Comparison of ENCODE assay signal across 9 cellular contexts in genomic region chr1:156104065-156104810, GRCh38. TPM values are rescaled to one million over a fixed set of nuclear protein-coding genes. Genes with fewer than 3 reads are reported as not detected.
DNase-seq lines count a peak whose midpoint lies in the region; ATAC-seq and TF ChIP-seq lines count a peak whose summit lies in the region.
"Had no signal": no experiment of that assay in that cellular context is flagged by ENCODE, and none has a peak within 500 bp of the region (broad histone marks: within the 10 kb centered on the region; RNA-seq: fewer than 3 reads in every experiment).

No MANE protein-coding gene starts in this region.

- no peak for TF ChIP-seq CTCF in ovary (IDR thresholded peaks at IDR 0.05)

- peak; percentile 25 for TF ChIP-seq POLR2A in ovary (IDR thresholded peaks at IDR 0.05)

- H3K27ac ChIP-seq in ovary = peak overlapping the region; percentile 90 to 96

- TF ChIP-seq EP300 in ovary (IDR thresholded peaks at IDR 0.05) = no peak

- no peaks in the 10 kb centered on the region for H3K9me3 ChIP-seq in ovary

- 28 to 34% (median 31%) methylated on average over 15 of the region's 15 CpGs for WGBS in ovary, 3 donors

- peak; percentile 64 for DNase-seq in NCI-H1436 (lab: John Stamatoyannopoulos, UW)
- DNase-seq in NCI-H1436 treated with DMSO at 0.1 percent for 48 hours (lab: John Stamatoyannopoulos, UW) = no peak
- DNase-seq in NCI-H2029 treated with DMSO at 0.1 percent for 48 hours (lab: John Stamatoyannopoulos, UW) = peak; percentile 36
- peak; percentile 37 for DNase-seq in activated T-helper 1 cell treated with Interleukin-2 at 50 U/mL for 16 hours (ENCODE audit: low read depth)
- DNase-seq in fibroblast of peridontal ligament (ENCODE audit: extremely low read depth) = peak; percentile 92
- DNase-seq in ovary = peak; percentile 71 to 84 (median 83)
- no peak for DNase-seq in RKO (ENCODE audit: low spot score)
- DNase-seq: DND-41 had no signal

- no peak for ATAC-seq in GM18502 (IDR thresholded peaks at IDR 0.05; ENCODE audit: poor library complexity, unreplicated experiment)

- no peak overlapping the region for H3K4me3 ChIP-seq in ovary

- intact Hi-C loops in ovary (cut with DNase I) = no loop called here

- peaks cover 41% of the 10 kb centered on the region for H3K4me1 ChIP-seq in ovary (ENCODE audit: insufficient read depth)

- H3K27me3 ChIP-seq in ovary = no peaks in the 10 kb centered on the region

- no peaks in the 10 kb centered on the region for H3K36me3 ChIP-seq in ovary

RNA-seq across cellular contexts. Expression of gene LMNA, which starts 10.3 kb away (rescaled TPM):
- 100 to 1,000 TPM; 197 to 609 (median 377) TPM for total RNA-seq in ovary
- polyA plus RNA-seq in ovary = 100 to 1,000 TPM in 1 of 2 donors, 10 to 100 TPM in 1; 50.1 to 157 TPM

RNA-seq across cellular contexts. Expression of gene MEX3A, which starts 22.0 kb away (rescaled TPM):
- total RNA-seq in ovary = 10 to 100 TPM in 4 of 7 donors, 1 to 10 TPM in 3; 3.5 to 12.4 (median 10.2) TPM
- polyA plus RNA-seq in ovary = 1 to 10 TPM; 5.6 to 6.6 TPM

RNA-seq across cellular contexts. Expression of gene RAB25, which starts 43.3 kb away (rescaled TPM):
- 10 to 100 TPM in 1 of 7 donors, 1 to 10 TPM in 4, under 1 TPM in 2; 0.45 to 38.6 (median 3.5) TPM for total RNA-seq in ovary
- polyA plus RNA-seq in ovary = under 1 TPM in 1 of 2 donors, not detected in 1; 0.28 TPM

RNA-seq across cellular contexts. Expression of gene SEMA4A, which starts 49.1 kb away (rescaled TPM):
- total RNA-seq in ovary = 1 to 10 TPM; 2.7 to 9.0 (median 5.5) TPM
- 1 to 10 TPM; 2.1 to 2.8 TPM for polyA plus RNA-seq in ovary

RNA-seq across cellular contexts. Expression of gene LAMTOR2, which starts 49.7 kb away (rescaled TPM):
- 10 to 100 TPM; 20.1 to 66.1 (median 24.9) TPM for total RNA-seq in ovary
- 10 to 100 TPM; 20.1 to 41.2 TPM for polyA plus RNA-seq in ovary

Comparison
In these comparisons a context has a peak if more than half of its experiments do, and no peak if none do; other contexts are left out.
1. DNase-seq: peak in NCI-H1436 (single experiment), NCI-H2029 treated with DMSO at 0.1 percent for 48 hours (single experiment), activated T-helper 1 cell treated with Interleukin-2 at 50 U/mL for 16 hours (single experiment), fibroblast of peridontal ligament (single experiment) and ovary (5 of 5); none in NCI-H1436 treated with DMSO at 0.1 percent for 48 hours (single experiment) and RKO (single experiment).